In the genomic region with DNA sequence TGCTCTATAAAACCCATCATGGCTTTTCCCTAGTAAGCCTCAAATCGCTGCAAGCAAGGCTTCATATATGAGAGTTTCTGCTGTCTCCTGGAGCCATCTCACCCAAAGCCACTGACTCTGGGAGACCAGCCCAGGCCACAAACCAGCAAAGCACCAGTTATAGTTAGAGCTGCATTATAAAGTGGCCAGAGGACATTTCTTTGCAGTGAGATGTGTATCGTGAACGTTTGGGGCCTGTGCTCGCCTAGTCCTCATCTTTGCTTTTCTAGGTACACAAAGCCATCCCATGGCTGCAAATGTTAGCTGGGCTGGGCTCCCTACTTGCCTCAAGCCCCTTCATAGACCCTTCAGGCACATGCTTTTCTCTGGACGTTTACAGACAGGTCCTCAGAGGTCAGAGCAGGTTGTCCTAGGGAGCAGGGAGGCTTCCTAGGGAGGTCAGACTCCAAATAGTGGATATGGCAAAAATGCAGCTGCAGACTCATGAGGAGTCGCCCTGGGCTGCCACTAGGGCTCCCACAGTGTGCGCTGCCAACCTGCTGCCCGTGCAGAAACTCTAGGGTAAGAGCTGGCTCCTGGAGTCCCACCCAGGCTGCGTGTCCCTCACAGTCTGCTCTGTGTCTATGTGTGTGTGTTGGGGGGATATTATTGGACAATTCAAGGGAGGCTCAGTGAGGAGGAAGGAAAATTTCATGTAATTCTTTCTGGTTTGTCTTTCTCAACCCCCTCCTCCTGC, we compare ENCODE assay signal across 9 cellular contexts.
DNase-seq lines count a peak whose midpoint lies in the region; ATAC-seq, FAIRE-seq and TF ChIP-seq lines count a peak whose summit lies in the region.
"Had no signal": no experiment of that assay in that cellular context is flagged by ENCODE, and none has a peak within 500 bp of the region (broad histone marks: within the 10 kb centered on the region; RNA-seq: fewer than 3 reads in every experiment).

No MANE protein-coding gene starts in this region.

- in situ Hi-C loops in GM12878 (cut with MboI), result no loop called here

- BruUV-seq in GM12878 (replicated peaks; lab: Mats Ljungman, UMichigan), result no TSS peak

- H3K4me3 ChIP-seq in GM12875 (ENCODE audit: low read depth, low read length), result peak overlapping the region; percentile 61
- peak overlapping the region; percentile 28; the same call in 1 of the 2 replicates for H3K4me3 ChIP-seq in GM12878
- H3K4me3 ChIP-seq in hepatocyte, result no peak overlapping the region

- no peak for TF ChIP-seq EP300 in GM12878 (IDR thresholded peaks at IDR 0.05; ENCODE audit: borderline replicate concordance in 1 of 2, control insufficient read depth in 1 of 2, low read depth in 2 of 2, low read length in 2 of 2)

- FAIRE-seq in GM12878 (lab: Jason Lieb, UNC), result no peak

- CTCF ChIA-PET in GM12878 (lab: Yijun Ruan, JAX), result interaction anchor here (1.2 to 2.9 kb wide), 5 partner anchors 9 to 1018 kb away, joined by 3 to 50 read pairs (median 3); no protein-coding TSS in a partner anchor

- RAD21 ChIA-PET in GM12878 (lab: Charles Lee; ENCODE audit: unreplicated experiment), result interaction anchor here (0.9 kb wide), 1 partner anchor 29 kb away, joined by 4 read pairs; no protein-coding TSS in a partner anchor

- H3K4me2 ChIP-seq in GM12878 (ENCODE audit: control insufficient read depth, insufficient read depth) (peak overlapping the region; percentile 62), hepatocyte (no peak overlapping the region)

- no peak for TF ChIP-seq RAD21 in GM12878 (IDR thresholded peaks at IDR 0.05; ENCODE audit: insufficient read depth, low read depth, low read length)

- H3K36me3 ChIP-seq in GM12878 (ENCODE audit: control insufficient read depth in 2 of 2, insufficient read depth in 2 of 2, low read length in 1 of 2) (no peaks in the 10 kb centered on the region), hepatocyte (replicated peaks; ENCODE audit: insufficient read depth, low read depth) (no peaks in the 10 kb centered on the region)

- H3K9me2 ChIP-seq in hepatocyte (replicated peaks; ENCODE audit: insufficient read depth), result no peaks in the 10 kb centered on the region

- intact Hi-C loops in GM12878 (cut with micrococcal nuclease; ENCODE audit: unreplicated experiment), result loop anchor here (10.0 kb wide), 1 partner anchor 392 kb away; no protein-coding TSS in a partner anchor

- H3K27ac ChIP-seq in GM12878 (ENCODE audit: control insufficient read depth, insufficient read depth) (peak overlapping the region; percentile 22), hepatocyte (no peak overlapping the region)

- SMC1A ChIA-PET in GM12878 (lab: Charles Lee; ENCODE audit: uncharacterized antibody, unreplicated experiment), result interaction anchor here (1.1 to 2.7 kb wide), 2 partner anchors 28 to 1018 kb away, joined by 3 to 25 read pairs; no protein-coding TSS in a partner anchor

- no peaks in the 10 kb centered on the region; the same call in 1 of the 2 replicates for H3K79me2 ChIP-seq in GM12878 (ENCODE audit: control insufficient read depth, insufficient read depth, low read length)
- no peaks in the 10 kb centered on the region for H3K79me2 ChIP-seq in hepatocyte

- POLR2A ChIA-PET in GM12878 (lab: Charles Lee), result no interaction called here

- H3K9me3 ChIP-seq in GM12878 (replicated peaks; ENCODE audit: control insufficient read depth, insufficient read depth, low read length) (no peaks in the 10 kb centered on the region), hepatocyte (ENCODE audit: low read depth) (peaks cover 6% of the 10 kb centered on the region)

- H2AFZ ChIP-seq in GM12878 (ENCODE audit: control insufficient read depth, low read depth, low read length), result no peak overlapping the region
- H2AFZ ChIP-seq in hepatocyte, result no peak overlapping the region

- no peak for TF ChIP-seq POLR2A in GM12878 (IDR thresholded peaks at IDR 0.05; ENCODE audit: low read depth, low read length)

- ATAC-seq in HG03135 (IDR thresholded peaks at IDR 0.05; ENCODE audit: unreplicated experiment) (peak; percentile 42), GM12878 (no peak; the same call in 2 of the 3 replicates)

- no peaks in the 10 kb centered on the region for H3K4me1 ChIP-seq in GM12878 (ENCODE audit: control insufficient read depth, insufficient read depth, low read length)
- no peaks in the 10 kb centered on the region for H3K4me1 ChIP-seq in hepatocyte (ENCODE audit: insufficient read depth)

- H3K27me3 ChIP-seq in GM12878 (replicated peaks in 1 of 2; ENCODE audit: control insufficient read depth in 2 of 2, insufficient read depth in 2 of 2, low read length in 1 of 2) (no peaks in the 10 kb centered on the region), hepatocyte (no peaks in the 10 kb centered on the region)

- DNase-seq in GM20000 (ENCODE audit: low spot score) (no peak), GM12878 (ENCODE audit: low read depth, low spot score) (no peak), NCI-H1930 (lab: John Stamatoyannopoulos, UW) (no peak), pons (ENCODE audit: low spot score) (no peak), hepatocyte (ENCODE audit: low spot score) (no peak), NCI-H2029 (lab: John Stamatoyannopoulos, UW) (no peak)
- DNase-seq: NCI-H2227 treated with DMSO at 0.1 percent for 48 hours had no signal

- 16% methylated on average over 9 of the region's 9 CpGs for WGBS in GM12878 (ENCODE audit: insufficient coverage, insufficient replicate concordance, low lambda C conversion rate, missing lambda C conversion rate)
- 60% methylated on average over 9 of the region's 9 CpGs for WGBS in hepatocyte (ENCODE audit: low lambda C conversion rate, missing lambda C conversion rate)

- peak overlapping the region; percentile 24; the same call in 1 of the 2 replicates for H3K9ac ChIP-seq in GM12878 (ENCODE audit: control insufficient read depth, insufficient read depth, low read length)

- TF ChIP-seq CTCF in GM12875 (IDR thresholded peaks at IDR 0.05; ENCODE audit: borderline replicate concordance, insufficient read depth, low read depth, low read length) (peak; percentile 82), GM20000 (IDR thresholded peaks at IDR 0.05; ENCODE audit: extremely low read depth, missing control alignments) (peak; percentile 4), GM12878 (IDR thresholded peaks at IDR 0.05 in 2 of 3, conservative IDR thresholded peaks at IDR 0.05 in 1 of 3; ENCODE audit: control insufficient read depth in 2 of 3, extremely low read depth in 1 of 3, insufficient read depth in 1 of 3, low read depth in 3 of 3, low read length in 3 of 3) (no peak), hepatocyte (IDR thresholded peaks at IDR 0.05; ENCODE audit: poor library complexity) (no peak)

- H4K20me1 ChIP-seq in GM12878 (ENCODE audit: control insufficient read depth, insufficient read depth), result no peaks in the 10 kb centered on the region
- H4K20me1 ChIP-seq in hepatocyte (ENCODE audit: insufficient read depth, poor library complexity, severe bottlenecking), result no peaks in the 10 kb centered on the region

TF ChIP-seq in GM12878, 131 proteins besides CTCF, POLR2A, EP300 and RAD21 (continues in another document):
- no peak for TF ChIP-seq SUZ12 (IDR thresholded peaks at IDR 0.05; ENCODE audit: unreplicated experiment)
- no peak for TF ChIP-seq MYC (IDR thresholded peaks at IDR 0.05; ENCODE audit: insufficient read depth, insufficient read length, insufficient replicate concordance, low read length, severe bottlenecking)
- no peak for TF ChIP-seq WRNIP1 (IDR thresholded peaks at IDR 0.05; ENCODE audit: borderline replicate concordance, low read depth, low read length)
- TF ChIP-seq CHD4 (IDR thresholded peaks at IDR 0.05), result no peak
- TF ChIP-seq, protein P1, sequence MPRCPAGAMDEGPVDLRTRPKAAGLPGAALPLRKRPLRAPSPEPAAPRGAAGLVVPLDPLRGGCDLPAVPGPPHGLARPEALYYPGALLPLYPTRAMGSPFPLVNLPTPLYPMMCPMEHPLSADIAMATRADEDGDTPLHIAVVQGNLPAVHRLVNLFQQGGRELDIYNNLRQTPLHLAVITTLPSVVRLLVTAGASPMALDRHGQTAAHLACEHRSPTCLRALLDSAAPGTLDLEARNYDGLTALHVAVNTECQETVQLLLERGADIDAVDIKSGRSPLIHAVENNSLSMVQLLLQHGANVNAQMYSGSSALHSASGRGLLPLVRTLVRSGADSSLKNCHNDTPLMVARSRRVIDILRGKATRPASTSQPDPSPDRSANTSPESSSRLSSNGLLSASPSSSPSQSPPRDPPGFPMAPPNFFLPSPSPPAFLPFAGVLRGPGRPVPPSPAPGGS (IDR thresholded peaks at IDR 0.05; ENCODE audit: borderline replicate concordance, insufficient read depth, low read depth, low read length, poor library complexity, severe bottlenecking), result no peak
- TF ChIP-seq, protein P2, sequence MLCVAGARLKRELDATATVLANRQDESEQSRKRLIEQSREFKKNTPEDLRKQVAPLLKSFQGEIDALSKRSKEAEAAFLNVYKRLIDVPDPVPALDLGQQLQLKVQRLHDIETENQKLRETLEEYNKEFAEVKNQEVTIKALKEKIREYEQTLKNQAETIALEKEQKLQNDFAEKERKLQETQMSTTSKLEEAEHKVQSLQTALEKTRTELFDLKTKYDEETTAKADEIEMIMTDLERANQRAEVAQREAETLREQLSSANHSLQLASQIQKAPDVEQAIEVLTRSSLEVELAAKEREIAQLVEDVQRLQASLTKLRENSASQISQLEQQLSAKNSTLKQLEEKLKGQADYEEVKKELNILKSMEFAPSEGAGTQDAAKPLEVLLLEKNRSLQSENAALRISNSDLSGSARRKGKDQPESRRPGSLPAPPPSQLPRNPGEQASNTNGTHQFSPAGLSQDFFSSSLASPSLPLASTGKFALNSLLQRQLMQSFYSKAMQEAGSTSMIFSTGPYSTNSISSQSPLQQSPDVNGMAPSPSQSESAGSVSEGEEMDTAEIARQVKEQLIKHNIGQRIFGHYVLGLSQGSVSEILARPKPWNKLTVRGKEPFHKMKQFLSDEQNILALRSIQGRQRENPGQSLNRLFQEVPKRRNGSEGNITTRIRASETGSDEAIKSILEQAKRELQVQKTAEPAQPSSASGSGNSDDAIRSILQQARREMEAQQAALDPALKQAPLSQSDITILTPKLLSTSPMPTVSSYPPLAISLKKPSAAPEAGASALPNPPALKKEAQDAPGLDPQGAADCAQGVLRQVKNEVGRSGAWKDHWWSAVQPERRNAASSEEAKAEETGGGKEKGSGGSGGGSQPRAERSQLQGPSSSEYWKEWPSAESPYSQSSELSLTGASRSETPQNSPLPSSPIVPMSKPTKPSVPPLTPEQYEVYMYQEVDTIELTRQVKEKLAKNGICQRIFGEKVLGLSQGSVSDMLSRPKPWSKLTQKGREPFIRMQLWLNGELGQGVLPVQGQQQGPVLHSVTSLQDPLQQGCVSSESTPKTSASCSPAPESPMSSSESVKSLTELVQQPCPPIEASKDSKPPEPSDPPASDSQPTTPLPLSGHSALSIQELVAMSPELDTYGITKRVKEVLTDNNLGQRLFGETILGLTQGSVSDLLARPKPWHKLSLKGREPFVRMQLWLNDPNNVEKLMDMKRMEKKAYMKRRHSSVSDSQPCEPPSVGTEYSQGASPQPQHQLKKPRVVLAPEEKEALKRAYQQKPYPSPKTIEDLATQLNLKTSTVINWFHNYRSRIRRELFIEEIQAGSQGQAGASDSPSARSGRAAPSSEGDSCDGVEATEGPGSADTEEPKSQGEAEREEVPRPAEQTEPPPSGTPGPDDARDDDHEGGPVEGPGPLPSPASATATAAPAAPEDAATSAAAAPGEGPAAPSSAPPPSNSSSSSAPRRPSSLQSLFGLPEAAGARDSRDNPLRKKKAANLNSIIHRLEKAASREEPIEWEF (IDR thresholded peaks at IDR 0.05; ENCODE audit: insufficient replicate concordance, low read depth, low read length), result no peak

Comparison
In these comparisons a context has a peak if more than half of its experiments do, and no peak if none do; other contexts are left out.
1. CTCF ChIP-seq: peak in GM12875 (single experiment) and GM20000 (single experiment); none in GM12878 (0 of 3) and hepatocyte (single experiment).